In genomic region chr16:72958522-72959076, GRCh38 we compare ENCODE assay signal across 16 cellular contexts.
A peak's percentile ranks its signal among the peaks of the same experiment; 100 is the strongest.
DNase-seq lines count a peak whose midpoint lies in the region; ATAC-seq and TF ChIP-seq lines count a peak whose summit lies in the region.
"Had no signal": no experiment of that assay in that cellular context is flagged by ENCODE, and none has a peak within 500 bp of the region (broad histone marks: within the 10 kb centered on the region; RNA-seq: fewer than 3 reads in every experiment).

No MANE protein-coding gene starts in this region.

- intact Hi-C loops in Caco-2 (cut with micrococcal nuclease; ENCODE audit: unreplicated experiment): no loop called here

- H3K4me3 Mint-ChIP-seq in Caco-2 (ENCODE audit: unreplicated experiment) (no peak overlapping the region), endothelial cell (ENCODE audit: unreplicated experiment) (peak overlapping the region; percentile 47)
- no peak overlapping the region for H3K4me3 Mint-ChIP-seq in stimulated activated naive B cell treated with anti-CD40 and anti-IgM and Interleukin-4, amounts not matched to agents 10 μg/mL and 1 μg/mL and 100 μg/mL, for 72 hours
- H3K4me3 Mint-ChIP-seq: B cell; CD4-positive, alpha-beta T cell; CD8-positive, alpha-beta memory T cell had no signal

- BruUV-seq in Caco-2 (replicated peaks; lab: Mats Ljungman, UMichigan): no TSS peak

- peaks cover 19% of the 10 kb centered on the region for H3K4me1 Mint-ChIP-seq in Caco-2 (ENCODE audit: low read depth, unreplicated experiment)
- H3K4me1 Mint-ChIP-seq in endothelial cell (ENCODE audit: unreplicated experiment): peaks cover 1% of the 10 kb centered on the region
- H3K4me1 Mint-ChIP-seq in stimulated activated naive B cell treated with anti-CD40 and anti-IgM and Interleukin-4, amounts not matched to agents 10 μg/mL and 1 μg/mL and 100 μg/mL, for 72 hours: peaks cover 0 to 4% of the 10 kb centered on the region in 2 donors
- H3K4me1 Mint-ChIP-seq: B cell; CD8-positive, alpha-beta memory T cell had no signal

- POLR2A ChIA-PET in Caco-2 (lab: Charles Lee): no interaction called here

- DNase-seq in Caco-2 (no peak), endothelial cell (ENCODE audit: low spot score) (no peak), NOMO-1 treated with dmso at 0.1 percent for 144 hours (lab: John Stamatoyannopoulos, UW; ENCODE audit: unreplicated experiment) (no peak), SW480 (ENCODE audit: low spot score) (no peak)
- no peak for DNase-seq in stimulated activated naive B cell treated with anti-CD40 and anti-IgM and Interleukin-4, amounts not matched to agents 10 μg/mL and 1 μg/mL and 100 μg/mL, for 72 hours
- DNase-seq: Calu3; CD4-positive, alpha-beta T cell; CD8-positive, alpha-beta memory T cell; DMS53; DMS79 treated with DMSO at 0.1 percent for 48 hours; GF-D8; GOT3 had no signal

- H3K4me3 ChIP-seq in Caco-2 (ENCODE audit: low read depth, low read length): no peak overlapping the region
- H3K4me3 ChIP-seq: BLaER1, HAP-1 had no signal

- H3K27ac Mint-ChIP-seq in Caco-2 (ENCODE audit: unreplicated experiment) (peak overlapping the region; percentile 51), endothelial cell (ENCODE audit: unreplicated experiment) (no peak overlapping the region)
- peak overlapping the region; percentile 44 for H3K27ac Mint-ChIP-seq in stimulated activated naive B cell treated with anti-CD40 and anti-IgM and Interleukin-4, amounts not matched to agents 10 μg/mL and 1 μg/mL and 100 μg/mL, for 72 hours
- H3K27ac Mint-ChIP-seq: B cell; CD4-positive, alpha-beta T cell; CD8-positive, alpha-beta memory T cell had no signal

- no peak for ATAC-seq in stimulated activated naive B cell treated with anti-CD40 and anti-IgM and Interleukin-4, amounts not matched to agents 10 μg/mL and 1 μg/mL and 100 μg/mL, for 72 hours (replicated peaks)
- no peak for ATAC-seq in GM19035 (IDR thresholded peaks at IDR 0.05; ENCODE audit: unreplicated experiment)

- H3K9me3 ChIP-seq in Caco-2: no peaks in the 10 kb centered on the region
- H3K9me3 ChIP-seq: HAP-1 had no signal

- CTCF ChIA-PET in Caco-2 (lab: Charles Lee): no interaction called here

- peaks cover 3% of the 10 kb centered on the region for H3K36me3 ChIP-seq in Caco-2 (ENCODE audit: control insufficient read depth, insufficient read depth, low read length)
- H3K36me3 ChIP-seq: BLaER1 had no signal

- H3K9me3 Mint-ChIP-seq in Caco-2 (ENCODE audit: unreplicated experiment): no peaks in the 10 kb centered on the region
- H3K9me3 Mint-ChIP-seq in endothelial cell (ENCODE audit: unreplicated experiment): no peaks in the 10 kb centered on the region
- H3K9me3 Mint-ChIP-seq in stimulated activated naive B cell treated with anti-CD40 and anti-IgM and Interleukin-4, amounts not matched to agents 10 μg/mL and 1 μg/mL and 100 μg/mL, for 72 hours: no peaks in the 10 kb centered on the region
- H3K9me3 Mint-ChIP-seq: CD4-positive, alpha-beta T cell had no signal

- H3K4me1 ChIP-seq in Caco-2: no peaks in the 10 kb centered on the region
- H3K4me1 ChIP-seq: HAP-1 had no signal

- no peaks in the 10 kb centered on the region for H3K27me3 ChIP-seq in Caco-2 (replicated peaks; ENCODE audit: control insufficient read depth, insufficient read depth, low read length)
- H3K27me3 ChIP-seq: BLaER1 had no signal

- no peak for TF ChIP-seq CTCF in Caco-2 (IDR thresholded peaks at IDR 0.05; ENCODE audit: insufficient read depth in 1 of 2, low read depth in 1 of 2, low read length in 1 of 2, severe bottlenecking in 1 of 2, unreplicated experiment in 1 of 2)
- no peak for TF ChIP-seq CTCF in endothelial cell (IDR thresholded peaks at IDR 0.05; ENCODE audit: unreplicated experiment)

- H3K36me3 Mint-ChIP-seq in Caco-2 (ENCODE audit: insufficient read depth, unreplicated experiment) (peaks cover 65% of the 10 kb centered on the region), endothelial cell (ENCODE audit: low read depth, unreplicated experiment) (peaks cover 39% of the 10 kb centered on the region)
- H3K36me3 Mint-ChIP-seq in stimulated activated naive B cell treated with anti-CD40 and anti-IgM and Interleukin-4, amounts not matched to agents 10 μg/mL and 1 μg/mL and 100 μg/mL, for 72 hours: peaks cover 9 to 31% of the 10 kb centered on the region in 2 donors
- H3K36me3 Mint-ChIP-seq: CD8-positive, alpha-beta memory T cell had no signal

- H3K27me3 Mint-ChIP-seq in Caco-2 (ENCODE audit: insufficient read depth, unreplicated experiment) (no peaks in the 10 kb centered on the region), endothelial cell (ENCODE audit: unreplicated experiment) (peaks cover 8% of the 10 kb centered on the region)
- H3K27me3 Mint-ChIP-seq in stimulated activated naive B cell treated with anti-CD40 and anti-IgM and Interleukin-4, amounts not matched to agents 10 μg/mL and 1 μg/mL and 100 μg/mL, for 72 hours: no peaks in the 10 kb centered on the region
- H3K27me3 Mint-ChIP-seq: B cell; CD4-positive, alpha-beta T cell; CD8-positive, alpha-beta memory T cell had no signal
